ENCODE assay signal across 20 cellular contexts in genomic region chr7:4814463-4814862, GRCh38. TPM values are rescaled to one million over a fixed set of nuclear protein-coding genes. Genes with fewer than 3 reads are reported as not detected.
"Had no signal": no experiment of that assay in that cellular context is flagged by ENCODE, and none has a peak within 500 bp of the region (broad histone marks: within the 10 kb centered on the region; RNA-seq: fewer than 3 reads in every experiment).

No MANE protein-coding gene starts in this region.

- H3K36me3 ChIP-seq: gastrocnemius medialis, prostate gland, upper lobe of right lung had no signal

- H3K9me3 ChIP-seq: ascending aorta, gastrocnemius medialis, prostate gland, testis, upper lobe of right lung had no signal

- H3K4me3 ChIP-seq: ascending aorta, gastrocnemius medialis, heart right ventricle, prostate gland, testis, upper lobe of right lung had no signal

- DNase-seq: activated CD4-positive, alpha-beta T cell treated with anti-CD3 and anti-CD28 coated beads, Interleukin-2, amount 10 ng/mL, durations not matched to agents 7 days and 5 days; activated CD8-positive, alpha-beta memory T cell treated with anti-CD3 and anti-CD28 coated beads for 24 hours; activated naive CD4-positive, alpha-beta T cell; dermis blood vessel endothelial cell; gastrocnemius medialis; heart right ventricle; naive B cell; occipital lobe; right cardiac atrium; small intestine; stimulated activated naive CD8-positive, alpha-beta T cell treated with anti-CD3 and anti-CD28 coated beads, Interleukin-15, amount 100 ng/mL, for 72 hours; testis had no signal

- ATAC-seq: gastrocnemius medialis, heart right ventricle, left lobe of liver, right cardiac atrium, upper lobe of right lung had no signal

- H3K27ac ChIP-seq: ascending aorta, gastrocnemius medialis, prostate gland, testis, upper lobe of right lung had no signal

- H3K27me3 ChIP-seq: ascending aorta, gastrocnemius medialis, testis, upper lobe of right lung had no signal

- H3K4me1 ChIP-seq: ascending aorta, gastrocnemius medialis, prostate gland, testis, upper lobe of right lung had no signal

RNA-seq across cellular contexts. Expression of gene PAPOLB, which starts 47.4 kb away (rescaled TPM):
- total RNA-seq: ascending aorta; bronchial epithelial cell; epithelial cell of proximal tubule; left lobe of liver; mononuclear cell; T-helper 2 cell treated with Interferon-gamma antibody and Interleukin-4, amounts not matched to agents 100 ng/mL and 5 ng/mL, for 36 hours had no signal
